8 cellular contexts compared by ENCODE assay signal in the genomic region with DNA sequence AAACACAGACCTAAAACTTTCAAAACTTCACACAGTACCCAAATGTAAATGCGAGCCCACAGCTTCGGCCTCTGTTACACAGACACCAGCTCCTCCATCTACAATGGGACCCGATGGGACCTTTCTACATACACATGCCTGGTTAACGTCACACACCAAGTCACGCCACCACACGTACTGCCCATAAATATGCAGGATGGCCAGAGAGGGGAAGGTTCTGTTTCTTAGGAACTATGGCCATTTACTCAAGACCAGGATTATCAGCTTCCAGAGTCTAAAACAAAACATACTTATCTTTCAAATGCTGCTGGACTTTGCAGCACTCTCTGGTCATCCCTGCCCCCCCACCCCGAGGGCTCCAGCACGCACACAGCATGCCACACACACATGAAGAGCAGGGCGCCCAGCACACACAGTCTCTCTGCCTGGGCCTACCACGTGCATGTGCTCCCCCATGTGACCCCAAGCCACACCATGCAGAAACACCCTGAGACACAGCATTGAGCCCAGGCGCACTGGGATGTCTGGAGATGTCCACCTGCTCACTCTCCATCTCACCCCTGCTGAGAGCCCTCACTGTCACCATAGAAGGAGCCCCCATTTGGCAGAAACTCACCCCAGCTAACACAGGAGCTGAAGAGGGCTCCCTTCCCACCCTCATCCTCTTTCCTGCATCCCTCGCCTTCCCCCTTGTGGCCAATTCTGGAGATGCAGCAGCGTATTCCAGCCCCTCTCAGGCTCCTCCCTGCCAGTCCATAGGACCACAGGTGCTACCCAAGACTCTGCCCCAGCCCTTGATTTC.
DNase-seq lines count a peak whose midpoint lies in the region; ATAC-seq and TF ChIP-seq lines count a peak whose summit lies in the region.

No MANE protein-coding gene starts in this region.

- no peaks in the 10 kb centered on the region for H3K9me3 ChIP-seq in right atrium auricular region

- H3K4me3 ChIP-seq in right atrium auricular region = no peak overlapping the region

- ATAC-seq in sciatic nerve (peak; percentile 80), HG02763 (IDR thresholded peaks at IDR 0.05; ENCODE audit: unreplicated experiment) (no peak)

- DNase-seq in GM03348 (ENCODE audit: low spot score) = peak; percentile 93
- DNase-seq in NCI-H1092 (lab: John Stamatoyannopoulos, UW) = peak; percentile 79
- peak; percentile 62 for DNase-seq in T follicular helper cell (ENCODE audit: low read depth)
- DNase-seq in amniotic epithelial cell (ENCODE audit: low read depth) = peak; percentile 50
- DNase-seq in right atrium auricular region (ENCODE audit: low spot score) = peak; percentile 78
- peak; percentile 92 for DNase-seq in sciatic nerve (ENCODE audit: low spot score)
- DNase-seq in GOT3 (lab: John Stamatoyannopoulos, UW) = no peak

- TF ChIP-seq CTCF in right atrium auricular region (IDR thresholded peaks at IDR 0.05) = peak; percentile 87 to 93

- H3K27ac ChIP-seq in right atrium auricular region = no peak overlapping the region

- intact Hi-C loops in sciatic nerve (cut with DNase I) = no loop called here

- H3K4me1 ChIP-seq in right atrium auricular region = no peaks in the 10 kb centered on the region

- H3K36me3 ChIP-seq in right atrium auricular region = no peaks in the 10 kb centered on the region

- H3K27me3 ChIP-seq in right atrium auricular region = no peaks in the 10 kb centered on the region
